8 cellular contexts compared by ENCODE assay signal in the genomic region with DNA sequence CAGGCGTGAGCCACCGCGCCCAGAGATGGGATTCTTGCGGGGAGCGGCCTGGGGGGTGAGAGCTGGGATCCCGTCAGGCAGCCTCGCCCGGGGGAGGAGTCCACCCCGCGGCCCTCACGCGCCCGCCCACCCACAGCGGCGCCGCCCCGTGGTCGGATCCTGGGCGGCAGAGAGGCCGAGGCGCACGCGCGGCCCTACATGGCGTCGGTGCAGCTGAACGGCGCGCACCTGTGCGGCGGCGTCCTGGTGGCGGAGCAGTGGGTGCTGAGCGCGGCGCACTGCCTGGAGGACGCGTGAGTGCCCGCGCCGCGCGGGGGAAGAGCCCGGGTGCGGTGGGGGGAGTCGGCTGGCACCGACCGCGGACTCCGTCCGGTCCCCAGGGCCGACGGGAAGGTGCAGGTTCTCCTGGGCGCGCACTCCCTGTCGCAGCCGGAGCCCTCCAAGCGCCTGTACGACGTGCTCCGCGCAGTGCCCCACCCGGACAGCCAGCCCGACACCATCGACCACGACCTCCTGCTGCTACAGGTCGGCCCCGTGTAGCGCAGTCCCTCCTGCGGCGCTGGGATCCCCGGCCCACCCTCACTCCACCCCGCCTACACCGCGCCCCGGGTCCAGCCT. TPM values are rescaled to one million over a fixed set of nuclear protein-coding genes. Genes with fewer than 3 reads are reported as not detected.
DNase-seq lines count a peak whose midpoint lies in the region; ATAC-seq, FAIRE-seq and TF ChIP-seq lines count a peak whose summit lies in the region.

No MANE protein-coding gene starts in this region.

- H3K36me3 ChIP-seq in Panc1 (ENCODE audit: control insufficient read depth, insufficient read depth, low read length) (no peaks in the 10 kb centered on the region), gastrocnemius medialis (no peaks in the 10 kb centered on the region)

- TF ChIP-seq POLR2A in gastrocnemius medialis (IDR thresholded peaks at IDR 0.05): no peak

- intact Hi-C loops in Panc1 (cut with micrococcal nuclease; ENCODE audit: unreplicated experiment): no loop called here
- intact Hi-C loops in left cardiac atrium (cut with DNase I): loop anchor here (5.0 kb wide), 1 partner anchor 57 kb away; the partner anchor contains the start of gene KISS1R (in 2 of the 2)
- intact Hi-C loops in gastrocnemius medialis (cut with DNase I; ENCODE audit: low total_unique reads): no loop called here

- H3K27ac ChIP-seq in Panc1 (ENCODE audit: low read length): no peak overlapping the region
- H3K27ac ChIP-seq in gastrocnemius medialis: peak overlapping the region in 2 of 4 donors; percentile 68 to 75

- CTCF ChIA-PET in Panc1 (lab: Charles Lee): no interaction called here

- TF ChIP-seq CTCF in AG10803 (conservative IDR thresholded peaks at IDR 0.05; ENCODE audit: low read length) (0 out of 2 replicates have a peak, but pooled peaks have one; percentile 1), Panc1 (IDR thresholded peaks at IDR 0.05) (peak; percentile 49), gastrocnemius medialis (IDR thresholded peaks at IDR 0.05 in 4 of 5, conservative IDR thresholded peaks at IDR 0.05 in 1 of 5) (no peak)

- in situ Hi-C loops in Panc1 (cut with HindIII; ENCODE audit: low pct_unique_long_range_greater_than_20kb, low sequenced_read_pairs) (no loop called here), gastrocnemius medialis (cut with MboI; ENCODE audit: low sequenced_read_pairs in 4 of 4) (loop anchor here in 1 of 4 donors (25.0 kb wide), 1 partner anchor 127 kb away; the partner anchor contains the start of gene WDR18)

- FAIRE-seq in GM19239 (lab: Jason Lieb, UNC): no peak

- H3K4me1 ChIP-seq in Panc1 (ENCODE audit: control insufficient read depth, insufficient read depth, low read length): peaks cover 7% of the 10 kb centered on the region
- H3K4me1 ChIP-seq in gastrocnemius medialis: no peaks in the 10 kb centered on the region

- ATAC-seq in Panc1 (peak; percentile 85), left cardiac atrium (peak; percentile 66 to 68), gastrocnemius medialis (peak in 1 of 2 donors; percentile 9), GM18873 (IDR thresholded peaks at IDR 0.05; ENCODE audit: low FRiP score, unreplicated experiment) (no peak)

- peak overlapping the region; percentile 42 for H3K4me3 ChIP-seq in AG10803 (ENCODE audit: low read length)
- peak overlapping the region; percentile 45 to 48 for H3K4me3 ChIP-seq in Panc1 (ENCODE audit: low read depth in 2 of 2, low read length in 2 of 2)
- peak overlapping the region; percentile 31 to 54 (median 42) for H3K4me3 ChIP-seq in gastrocnemius medialis

- DNase-seq in AG10803 (ENCODE audit: low read depth) (peak; percentile 74), GM19239 (ENCODE audit: insufficient read length, low spot score) (peak; percentile 72), Panc1 (ENCODE audit: low read depth, low spot score) (no peak), left cardiac atrium (peak; percentile 82), gastrocnemius medialis (peak in 1 of 2 donors; percentile 68), cerebellum (ENCODE audit: low spot score) (no peak)
- peak; percentile 35 for DNase-seq in activated gamma-delta T cell treated with anti-CD3 and anti-CD28 coated beads, Interleukin-2, amount 50 U/mL, for 16 hours (ENCODE audit: low read depth)

- H3K27me3 ChIP-seq in Panc1 (ENCODE audit: control insufficient read depth, insufficient read depth, low read length) (no peaks in the 10 kb centered on the region), gastrocnemius medialis (peaks cover 35 to 59% (median 54%) of the 10 kb centered on the region in 3 donors)

- POLR2A ChIA-PET in Panc1 (lab: Charles Lee): no interaction called here

- H3K9me3 ChIP-seq in Panc1 (ENCODE audit: control insufficient read depth, insufficient read depth, low read depth, low read length) (no peaks in the 10 kb centered on the region), gastrocnemius medialis (no peaks in the 10 kb centered on the region)

- BruUV-seq in Panc1 (replicated peaks; lab: Mats Ljungman, UMichigan): no TSS peak

RNA-seq across cellular contexts. Expression of gene CFD, which starts 1.1 kb away (rescaled TPM):
- total RNA-seq in Panc1 (2021; ENCODE audit: unreplicated experiment) (9.9 TPM), left cardiac atrium (100 to 1,000 TPM; 277 to 861 TPM), gastrocnemius medialis (100 to 1,000 TPM; 153 to 309 (median 210) TPM), cerebellum (1.8 TPM)
- 58.2 TPM for polyA plus RNA-seq in Panc1 (2012; ENCODE audit: insufficient read length)

RNA-seq across cellular contexts. Expression of gene ELANE, which starts 8.5 kb away (rescaled TPM):
- total RNA-seq in Panc1 (2021; ENCODE audit: unreplicated experiment) (0.57 TPM), left cardiac atrium (1 to 10 TPM; 1.5 to 2.4 TPM), gastrocnemius medialis (under 1 TPM in 2 of 4 donors, not detected in 2; 0.46 to 0.84 TPM), cerebellum (0.36 TPM)
- polyA plus RNA-seq in Panc1 (2012; ENCODE audit: insufficient read length): 0.40 TPM

RNA-seq across cellular contexts. Expression of gene PRTN3, which starts 19.8 kb away (rescaled TPM):
- total RNA-seq in Panc1 (2021; ENCODE audit: unreplicated experiment): 1.5 TPM
- polyA plus RNA-seq in Panc1 (2012; ENCODE audit: insufficient read length): 2.6 TPM
- total RNA-seq in left cardiac atrium: not detected
- under 1 TPM in 1 of 4 donors, not detected in 3; 0.51 TPM for total RNA-seq in gastrocnemius medialis
- total RNA-seq in cerebellum: 0.82 TPM

RNA-seq across cellular contexts. Expression of gene MED16, which starts 32.4 kb away (rescaled TPM):
- total RNA-seq in Panc1 (2021; ENCODE audit: unreplicated experiment) (39.5 TPM), left cardiac atrium (10 to 100 TPM; 25.4 to 27.4 TPM), gastrocnemius medialis (10 to 100 TPM; 22.0 to 67.6 (median 54.6) TPM), cerebellum (31.0 TPM)
- 58.1 TPM for polyA plus RNA-seq in Panc1 (2012; ENCODE audit: insufficient read length)

RNA-seq across cellular contexts. Expression of gene RNU6-9, which starts 32.7 kb away (rescaled TPM):
- total RNA-seq in Panc1 (2021; ENCODE audit: unreplicated experiment): not detected
- polyA plus RNA-seq in Panc1 (2012; ENCODE audit: insufficient read length): not detected
- not detected for total RNA-seq in left cardiac atrium
- total RNA-seq in gastrocnemius medialis: not detected
- not detected for total RNA-seq in cerebellum

Comparison
In these comparisons a context has a peak if more than half of its experiments do, and no peak if none do; other contexts are left out.
1. DNase-seq: peak in AG10803 (single experiment), GM19239 (single experiment), activated gamma-delta T cell treated with anti-CD3 and anti-CD28 coated beads, Interleukin-2, amount 50 U/mL, for 16 hours (single experiment) and left cardiac atrium (single experiment); none in Panc1 (single experiment) and cerebellum (single experiment).
2. CTCF ChIP-seq: peak in AG10803 (single experiment) and Panc1 (single experiment); none in gastrocnemius medialis (0 of 5).
3. RNA of gene CFD, which starts 1.1 kb away (total RNA-seq): 277 to 861 TPM in left cardiac atrium and 153 to 309 TPM in gastrocnemius medialis; 9.9 TPM in Panc1 (single experiment) and 1.8 TPM in cerebellum (single experiment); every median in the first group is over 10 times any median in the second.
4. intact Hi-C loops: an anchor here in left cardiac atrium (5.0 kb wide); none called in Panc1 and gastrocnemius medialis.
5. Peak in every context shown above with its lines, with median percentiles within 50 percentile points of each other: H3K4me3 ChIP-seq.